In genomic region chr7:139294951-139295555, GRCh38 we compare ENCODE assay signal across 17 cellular contexts. TPM values are rescaled to one million over a fixed set of nuclear protein-coding genes. Genes with fewer than 3 reads are reported as not detected.
DNase-seq lines count a peak whose midpoint lies in the region; ATAC-seq, FAIRE-seq and TF ChIP-seq lines count a peak whose summit lies in the region.
"Had no signal": no experiment of that assay in that cellular context is flagged by ENCODE, and none has a peak within 500 bp of the region (broad histone marks: within the 10 kb centered on the region; RNA-seq: fewer than 3 reads in every experiment).

No MANE protein-coding gene starts in this region.

- no peak for TF ChIP-seq CTCF in D721Med (IDR thresholded peaks at IDR 0.05; ENCODE audit: insufficient read depth, missing control alignments)
- TF ChIP-seq CTCF in nephron (IDR thresholded peaks at IDR 0.05; ENCODE audit: unreplicated experiment in 3 of 3) = no peak

- H3K27ac Mint-ChIP-seq in nephron = peak overlapping the region; percentile 13 to 83 (median 72)
- H3K27ac Mint-ChIP-seq: CD8-positive, alpha-beta T cell had no signal

- H3K9me3 Mint-ChIP-seq in nephron = no peaks in the 10 kb centered on the region
- H3K9me3 Mint-ChIP-seq: CD8-positive, alpha-beta T cell had no signal

- peaks cover 46% of the 10 kb centered on the region for H3K36me3 Mint-ChIP-seq in nephron (ENCODE audit: low read depth)

- no peak for ATAC-seq in left colon
- ATAC-seq: CD8-positive, alpha-beta T cell; Panc1 had no signal

- FAIRE-seq in D721Med (lab: Jason Lieb, UNC) (peak; percentile 11), RCC 7860 (lab: Jason Lieb, UNC) (peak; percentile 78)

- H3K27me3 Mint-ChIP-seq in nephron (ENCODE audit: low read depth) = no peaks in the 10 kb centered on the region

- intact Hi-C loops in left colon (cut with DNase I, micrococcal nuclease) = no loop called here

- no peak overlapping the region for H3K4me3 Mint-ChIP-seq in nephron
- H3K4me3 Mint-ChIP-seq: CD8-positive, alpha-beta T cell had no signal

- no peak for DNase-seq in D721Med (ENCODE audit: insufficient read length, low spot score)
- DNase-seq in RCC 7860 (ENCODE audit: low spot score) = peak; percentile 57
- peak; percentile 13 for DNase-seq in left kidney (ENCODE audit: low read depth, low spot score)
- no peak for DNase-seq in NCI-H1436 (lab: John Stamatoyannopoulos, UW)
- DNase-seq in OCI-M1 (lab: John Stamatoyannopoulos, UW) = no peak
- DNase-seq in NCI-H146 (lab: John Stamatoyannopoulos, UW) = no peak
- no peak for DNase-seq in left colon
- DNase-seq: CD8-positive, alpha-beta T cell; DND-41; GM23248; HCEC 1CT; NCI-H1105; NCI-H187; NCI-H2107; NCI-H226 had no signal

- H3K4me1 Mint-ChIP-seq in nephron = peaks cover 6% of the 10 kb centered on the region

RNA-seq across cellular contexts. Expression of gene FMC1, which starts 46.1 kb away (rescaled TPM):
- total RNA-seq in left colon = 10 to 100 TPM; 18.8 to 23.5 TPM

Comparison
In these comparisons a context has a peak if more than half of its experiments do, and no peak if none do; other contexts are left out.
1. DNase-seq: peak in RCC 7860 (single experiment) and left kidney (single experiment); none in D721Med (single experiment), NCI-H1436 (single experiment), OCI-M1 (single experiment), NCI-H146 (single experiment) and left colon (0 of 2).